Comparison of ENCODE assay signal across 26 cellular contexts in genomic region chr1:86852737-86853408, GRCh38.
DNase-seq lines count a peak whose midpoint lies in the region; ATAC-seq lines count a peak whose summit lies in the region.
"Had no signal": no experiment of that assay in that cellular context is flagged by ENCODE, and none has a peak within 500 bp of the region (broad histone marks: within the 10 kb centered on the region; RNA-seq: fewer than 3 reads in every experiment).

No MANE protein-coding gene starts in this region.

- H3K9ac ChIP-seq in endocrine pancreas (ENCODE audit: control insufficient read depth, insufficient read depth, low read length), result no peak overlapping the region

- H3K4me3 ChIP-seq in endocrine pancreas (ENCODE audit: control insufficient read depth, insufficient read depth, low read length), result peak overlapping the region; percentile 25
- H3K4me3 ChIP-seq: sigmoid colon had no signal

- no peaks in the 10 kb centered on the region for H3K9me3 ChIP-seq in endocrine pancreas (ENCODE audit: control insufficient read depth, low read length)
- H3K9me3 ChIP-seq: sigmoid colon had no signal

- no peaks in the 10 kb centered on the region for H3K36me3 ChIP-seq in endocrine pancreas (ENCODE audit: control insufficient read depth, insufficient read depth, low read length)
- H3K36me3 ChIP-seq: sigmoid colon had no signal

- H3K27me3 ChIP-seq in endocrine pancreas (ENCODE audit: control insufficient read depth, insufficient read depth, low read length), result no peaks in the 10 kb centered on the region
- H3K27me3 ChIP-seq: sigmoid colon had no signal

- ATAC-seq in GM18519 (IDR thresholded peaks at IDR 0.05; ENCODE audit: low FRiP score, unreplicated experiment) (peak; percentile 55), HG03280 (IDR thresholded peaks at IDR 0.05; ENCODE audit: unreplicated experiment) (no peak)
- ATAC-seq: CD8-positive, alpha-beta T cell; effector memory CD8-positive, alpha-beta T cell; SK-N-SH treated with all-trans-retinoic acid at 6 μM for 48 hours had no signal

- DNase-seq in NCI-H526 (lab: John Stamatoyannopoulos, UW), result peak; percentile 10 to 38
- peak; percentile 42 for DNase-seq in renal cortical epithelial cell (ENCODE audit: low read depth)
- DNase-seq in NCI-H1048 (lab: John Stamatoyannopoulos, UW), result no peak
- no peak for DNase-seq in hippocampal formation (lab: John Stamatoyannopoulos, UW)
- no peak for DNase-seq in AML-193 (lab: John Stamatoyannopoulos, UW)
- DNase-seq: activated CD8-positive, alpha-beta memory T cell treated with anti-CD3 and anti-CD28 coated beads for 24 hours; activated effector memory CD4-positive, alpha-beta T cell treated with Interleukin-2 at 50 U/mL for 16 hours; activated naive CD8-positive, alpha-beta T cell treated with anti-CD3 and anti-CD28 coated beads for 36 hours; aorta; CD8-positive, alpha-beta T cell; cortex of kidney; DMS 273 treated with DMSO at 0.1 percent for 48 hours; effector memory CD8-positive, alpha-beta T cell; HCEC 1CT; head of caudate nucleus; NCI-H1417; NCI-H2081; NCI-H226; NCI-H774; sigmoid colon; stimulated activated CD4-positive, alpha-beta T cell treated with anti-CD3 and anti-CD28 coated beads, Interleukin-4, amount 100 ng/mL, for 4 hours; T-helper 2 cell had no signal

- H3K4me1 ChIP-seq in endocrine pancreas (ENCODE audit: control insufficient read depth, insufficient read depth, low read length), result no peaks in the 10 kb centered on the region
- H3K4me1 ChIP-seq: sigmoid colon had no signal

Comparison
In these comparisons a context has a peak if more than half of its experiments do, and no peak if none do; other contexts are left out.
1. DNase-seq: peak in NCI-H526 (2 of 2) and renal cortical epithelial cell (single experiment); none in NCI-H1048 (single experiment), hippocampal formation (0 of 2) and AML-193 (0 of 2).